25 cellular contexts compared by ENCODE assay signal in the genomic region with DNA sequence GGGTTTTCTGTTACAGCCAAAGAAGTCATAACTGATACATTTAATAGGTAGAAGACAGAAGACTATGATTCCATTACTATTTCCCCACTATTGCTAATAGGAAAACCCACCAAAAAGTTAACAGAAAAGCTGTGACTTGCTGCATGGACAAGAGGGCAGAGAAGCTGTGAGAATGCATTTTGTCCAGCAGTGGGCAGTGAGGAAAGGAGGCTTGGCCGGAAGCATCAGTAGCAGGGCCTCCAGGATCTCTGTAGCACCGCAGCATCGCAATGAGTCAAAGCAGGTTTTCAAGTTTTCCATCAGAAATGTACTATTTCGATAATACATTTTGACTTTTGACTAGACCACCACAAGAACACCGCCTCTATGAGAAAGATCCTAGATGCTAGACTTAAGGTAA. TPM values are rescaled to one million over a fixed set of nuclear protein-coding genes. Genes with fewer than 3 reads are reported as not detected.
"Had no signal": no experiment of that assay in that cellular context is flagged by ENCODE, and none has a peak within 500 bp of the region (broad histone marks: within the 10 kb centered on the region; RNA-seq: fewer than 3 reads in every experiment).

No MANE protein-coding gene starts in this region.

- DNase-seq: activated CD4-positive, alpha-beta T cell treated with anti-CD3 and anti-CD28 coated beads for 36 hours; activated CD4-positive, alpha-beta T cell treated with anti-CD3 and anti-CD28 coated beads, Interleukin-2, amount 50 U/mL, for 1 hour; activated CD8-positive, alpha-beta memory T cell treated with anti-CD3 and anti-CD28 coated beads, Interleukin-2, amount 50 U/mL, for 4 hours; activated CD8-positive, alpha-beta T cell treated with anti-CD3 and anti-CD28 coated beads for 36 hours; activated gamma-delta T cell treated with Interleukin-2 at 50 U/mL for 16 hours; activated naive CD4-positive, alpha-beta T cell treated with anti-CD3 and anti-CD28 coated beads, Interleukin-2, amount 10 ng/mL, durations not matched to agents 7 days and 5 days; activated naive CD8-positive, alpha-beta T cell treated with anti-CD3 and anti-CD28 coated beads for 36 hours; activated T-cell treated with anti-CD3 and anti-CD28 coated beads, Interleukin-2, amount 50 U/mL, for 72 hours; MG63; MV-4-11; NCI-H1092 treated with DMSO at 0.1 percent for 48 hours; NCI-H1436; NCI-H1694 treated with DMSO at 0.1 percent for 48 hours; NCI-H2029 treated with DMSO at 0.1 percent for 48 hours; NCI-H345; NCI-H510A; NCI-H69; NK-92 treated with Interleukin-12 subunit alpha and Interleukin-12 subunit beta, amount 100 ng/mL, for 24 hours; Peyer's patch; SHP77; T-cell; T1000 had no signal

- H3K27ac Mint-ChIP-seq: activated CD4-positive, alpha-beta T cell treated with anti-CD3 and anti-CD28 coated beads for 36 hours; activated CD8-positive, alpha-beta T cell treated with anti-CD3 and anti-CD28 coated beads for 36 hours; activated naive CD4-positive, alpha-beta T cell treated with anti-CD3 and anti-CD28 coated beads, Interleukin-2, amount 10 ng/mL, durations not matched to agents 7 days and 5 days; activated naive CD8-positive, alpha-beta T cell treated with anti-CD3 and anti-CD28 coated beads for 36 hours; activated T-cell treated with anti-CD3 and anti-CD28 coated beads, Interleukin-2, amount 50 U/mL, for 72 hours; activated T-helper 2 cell treated with anti-CD3 and anti-CD28 coated beads, Interferon-gamma antibody, Interleukin-2, Interleukin-4, amounts not matched to agents 10 μg/mL and 5 μg/mL and 100 μg/mL, durations not matched to agents 14 hours and 24 hours and 36 hours; T-cell had no signal

- H3K9me3 ChIP-seq: MG63, Peyer's patch, SJSA1 had no signal

- ATAC-seq: activated CD4-positive, alpha-beta T cell treated with anti-CD3 and anti-CD28 coated beads for 36 hours; activated CD8-positive, alpha-beta T cell treated with anti-CD3 and anti-CD28 coated beads for 36 hours; activated T-cell treated with anti-CD3 and anti-CD28 coated beads, Interleukin-2, amount 50 U/mL, for 72 hours; T-cell had no signal

- H3K27me3 ChIP-seq: MG63, Peyer's patch had no signal

- H3K4me3 Mint-ChIP-seq: activated CD4-positive, alpha-beta T cell treated with anti-CD3 and anti-CD28 coated beads for 36 hours; activated CD8-positive, alpha-beta T cell treated with anti-CD3 and anti-CD28 coated beads for 36 hours; activated naive CD4-positive, alpha-beta T cell treated with anti-CD3 and anti-CD28 coated beads, Interleukin-2, amount 10 ng/mL, durations not matched to agents 7 days and 5 days; activated naive CD8-positive, alpha-beta T cell treated with anti-CD3 and anti-CD28 coated beads for 36 hours; activated T-cell treated with anti-CD3 and anti-CD28 coated beads, Interleukin-2, amount 50 U/mL, for 72 hours; T-cell had no signal

- H3K27ac ChIP-seq: Peyer's patch, SJSA1, VCaP had no signal

- H3K36me3 ChIP-seq: MG63, Peyer's patch, SJSA1 had no signal

- H3K36me3 Mint-ChIP-seq: activated naive CD4-positive, alpha-beta T cell treated with anti-CD3 and anti-CD28 coated beads, Interleukin-2, amount 10 ng/mL, durations not matched to agents 7 days and 5 days; activated naive CD8-positive, alpha-beta T cell treated with anti-CD3 and anti-CD28 coated beads for 36 hours; T-cell had no signal

- H3K9me3 Mint-ChIP-seq: activated CD8-positive, alpha-beta T cell treated with anti-CD3 and anti-CD28 coated beads for 36 hours; activated naive CD4-positive, alpha-beta T cell treated with anti-CD3 and anti-CD28 coated beads, Interleukin-2, amount 10 ng/mL, durations not matched to agents 7 days and 5 days; activated T-cell treated with anti-CD3 and anti-CD28 coated beads, Interleukin-2, amount 50 U/mL, for 72 hours; activated T-helper 2 cell treated with anti-CD3 and anti-CD28 coated beads, Interferon-gamma antibody, Interleukin-2, Interleukin-4, amounts not matched to agents 10 μg/mL and 5 μg/mL and 100 μg/mL, durations not matched to agents 14 hours and 24 hours and 36 hours; T-cell had no signal

- H3K4me1 Mint-ChIP-seq: activated naive CD4-positive, alpha-beta T cell treated with anti-CD3 and anti-CD28 coated beads, Interleukin-2, amount 10 ng/mL, durations not matched to agents 7 days and 5 days; activated naive CD8-positive, alpha-beta T cell treated with anti-CD3 and anti-CD28 coated beads for 36 hours had no signal

- H3K4me1 ChIP-seq: Peyer's patch, SJSA1 had no signal

- H3K4me3 ChIP-seq: MG63, Peyer's patch, SJSA1 had no signal

RNA-seq across cellular contexts. Expression of a gene that starts 24.9 kb away (rescaled TPM):
- total RNA-seq: activated T-helper 2 cell treated with anti-CD3 and anti-CD28 coated beads, Interferon-gamma antibody, Interleukin-2, Interleukin-4, amounts not matched to agents 10 μg/mL and 5 μg/mL and 100 μg/mL, durations not matched to agents 14 hours and 24 hours and 36 hours had no signal
